ENCODE assay signal across 19 cellular contexts in genomic region chr6:84082693-84083265, GRCh38. TPM values are rescaled to one million over a fixed set of nuclear protein-coding genes. Genes with fewer than 3 reads are reported as not detected.
A peak's percentile ranks its signal among the peaks of the same experiment; 100 is the strongest.
DNase-seq lines count a peak whose midpoint lies in the region; ATAC-seq, FAIRE-seq and TF ChIP-seq lines count a peak whose summit lies in the region.
"Had no signal": no experiment of that assay in that cellular context is flagged by ENCODE, and none has a peak within 500 bp of the region (broad histone marks: within the 10 kb centered on the region; RNA-seq: fewer than 3 reads in every experiment).

No MANE protein-coding gene starts in this region.

- H3K79me2 ChIP-seq in H1 (ENCODE audit: control insufficient read depth in 1 of 2, insufficient read depth in 2 of 2, low read length in 2 of 2): no peaks in the 10 kb centered on the region

- H2BK5ac ChIP-seq in H1 (ENCODE audit: low read depth, low read length): 0 out of 2 replicates have a peak overlapping the region, but pooled peaks have one; percentile 66

- H4K5ac ChIP-seq in H1 (ENCODE audit: insufficient read length, low read depth, low read length): no peak overlapping the region

- no peak overlapping the region for H4K8ac ChIP-seq in H1 (ENCODE audit: extremely low read depth, insufficient read depth, low read length)

- H2BK120ac ChIP-seq in H1 (replicated peaks; ENCODE audit: low read depth, low read length): peak overlapping the region; percentile 41

- H3K9ac ChIP-seq in HUES48 (ENCODE audit: low read depth, low read length): peak overlapping the region; percentile 43; the same call in 1 of the 2 replicates
- H3K9ac ChIP-seq in H1 (replicated peaks in 1 of 4; ENCODE audit: extremely low read depth in 1 of 4, low read depth in 3 of 4, low read length in 3 of 4): no peak overlapping the region
- H3K9ac ChIP-seq: KMS-11 had no signal

- H2BK12ac ChIP-seq in H1 (ENCODE audit: low read depth, low read length): peak overlapping the region; percentile 88; the same call in 1 of the 2 replicates

- H3K27ac Mint-ChIP-seq in neural crest cell (ENCODE audit: unreplicated experiment): peak overlapping the region; percentile 98
- H3K27ac Mint-ChIP-seq: activated naive CD4-positive, alpha-beta T cell treated with anti-CD3 and anti-CD28 coated beads for 36 hours; T-cell had no signal

- peak; percentile 19 for FAIRE-seq in H1 (lab: Jason Lieb, UNC)
- FAIRE-seq: colon had no signal

- ATAC-seq in left lobe of liver (no peak), GM21528 (IDR thresholded peaks at IDR 0.05; ENCODE audit: low FRiP score, unreplicated experiment) (no peak)
- ATAC-seq: T-cell had no signal

- no peak overlapping the region for H2BK20ac ChIP-seq in H1 (ENCODE audit: low read length)

- H3K18ac ChIP-seq in H1 (ENCODE audit: extremely low read depth, low read length): 0 out of 2 replicates have a peak overlapping the region, but pooled peaks have one; percentile 9

- peak overlapping the region; percentile 85; the same call in 1 of the 2 replicates for H2AFZ ChIP-seq in H1 (ENCODE audit: low read length)

- no peaks in the 10 kb centered on the region for H3K79me1 ChIP-seq in H1 (ENCODE audit: low read depth, low read length)

- H2BK15ac ChIP-seq in H1 (ENCODE audit: low read length): no peak overlapping the region

- no peak overlapping the region for H3K56ac ChIP-seq in H1 (replicated peaks; ENCODE audit: insufficient read length, low read depth, low read length)

- H3K27me3 ChIP-seq in HUES48 (ENCODE audit: control insufficient read depth, insufficient read depth, low read length): no peaks in the 10 kb centered on the region
- no peaks in the 10 kb centered on the region for H3K27me3 ChIP-seq in H1 (replicated peaks in 1 of 4; ENCODE audit: control insufficient read depth in 3 of 4, extremely low read depth in 1 of 4, insufficient read depth in 3 of 4, low read length in 3 of 4)

- H3K4ac ChIP-seq in H1 (replicated peaks; ENCODE audit: insufficient read length, low read depth, low read length): no peak overlapping the region

- no peak overlapping the region for H4K91ac ChIP-seq in H1 (replicated peaks; ENCODE audit: insufficient read length, low read length)

- H3K4me1 Mint-ChIP-seq in neural crest cell: peaks cover 11% of the 10 kb centered on the region
- H3K4me1 Mint-ChIP-seq: T-cell had no signal

- no peak for TF ChIP-seq POLR2A in H1 (IDR thresholded peaks at IDR 0.05; ENCODE audit: control extremely low read depth in 1 of 2, low read depth in 2 of 2, low read length in 2 of 2)

- no peak overlapping the region for H3K23ac ChIP-seq in H1 (ENCODE audit: insufficient read length)

- H3K14ac ChIP-seq in H1 (ENCODE audit: insufficient read length): no peak overlapping the region

- POLR2A ChIA-PET in H1 (lab: Charles Lee; ENCODE audit: partially characterized antibody): no interaction called here

- H3K9me3 Mint-ChIP-seq in neural crest cell: peaks cover 3% of the 10 kb centered on the region
- H3K9me3 Mint-ChIP-seq: activated naive CD4-positive, alpha-beta T cell treated with anti-CD3 and anti-CD28 coated beads for 36 hours had no signal

- CTCF ChIA-PET in H1 (lab: Charles Lee; ENCODE audit: partially characterized antibody): no interaction called here

- TF ChIP-seq RAD21 in H1 (IDR thresholded peaks at IDR 0.05 in 1 of 2, conservative IDR thresholded peaks at IDR 0.05 in 1 of 2; ENCODE audit: low read depth in 2 of 2, low read length in 2 of 2): no peak

- no peak overlapping the region for H3K4me2 ChIP-seq in H1 (ENCODE audit: insufficient read depth in 1 of 2, low read depth in 2 of 2, low read length in 2 of 2)
- H3K4me2 ChIP-seq: KMS-11 had no signal

- H3K36me3 ChIP-seq in HUES48 (ENCODE audit: control insufficient read depth, insufficient read depth, low read length) (no peaks in the 10 kb centered on the region), H1 (ENCODE audit: control insufficient read depth in 2 of 4, insufficient read depth in 4 of 4, low read length in 3 of 4) (no peaks in the 10 kb centered on the region)

- 80% methylated on average over 11 of the region's 11 CpGs; no CpG with 5 or more reads in 1 of the 2 experiments for WGBS in H1 (ENCODE audit: extremely low coverage in 1 of 2, insufficient coverage in 1 of 2, insufficient read length in 1 of 2, insufficient replicate concordance in 2 of 2, low coverage in 1 of 2, low lambda C conversion rate in 2 of 2, missing lambda C conversion rate in 1 of 2), 2 experiments

- H3K4me3 Mint-ChIP-seq in neural crest cell: peak overlapping the region; percentile 39
- H3K4me3 Mint-ChIP-seq: activated naive CD4-positive, alpha-beta T cell treated with anti-CD3 and anti-CD28 coated beads for 36 hours; T-cell had no signal

- H3K36me3 Mint-ChIP-seq in neural crest cell (ENCODE audit: low read depth): no peaks in the 10 kb centered on the region
- H3K36me3 Mint-ChIP-seq: T-cell had no signal

- DNase-seq in NCI-H2227 (lab: John Stamatoyannopoulos, UW; ENCODE audit: unreplicated experiment) (peak; percentile 48), H1 (ENCODE audit: low read depth in 1 of 2, low spot score in 2 of 2) (no peak), neural crest cell (ENCODE audit: low read depth, low spot score) (no peak), Ammon's horn (ENCODE audit: low spot score) (no peak), left lobe of liver (ENCODE audit: low spot score) (no peak)
- no peak for DNase-seq in activated effector memory CD4-positive, alpha-beta T cell treated with anti-CD3 and anti-CD28 coated beads, Interleukin-2, amount 50 U/mL, for 16 hours
- DNase-seq: activated CD4-positive, alpha-beta T cell treated with anti-CD3 and anti-CD28 coated beads, Interleukin-2, amount 50 U/mL, for 4 hours; activated naive CD4-positive, alpha-beta T cell treated with anti-CD3 and anti-CD28 coated beads for 36 hours; aorta; H7; NCI-H1092; stimulated activated CD4-positive, alpha-beta T cell treated with anti-CD3 and anti-CD28 coated beads, Interleukin-4, amount 100 ng/mL, for 24 hours; T-cell had no signal

- H3K23me2 ChIP-seq in H1 (ENCODE audit: low read depth, low read length): peaks cover 3% of the 10 kb centered on the region; the same call in 1 of the 2 replicates

- no peak overlapping the region; the same call in 1 of the 2 replicates for H2AK5ac ChIP-seq in H1 (ENCODE audit: low read depth, low read length)

- H3K9me3 ChIP-seq in HUES48 (ENCODE audit: control insufficient read depth, insufficient read depth, low read length): no peaks in the 10 kb centered on the region
- H3K9me3 ChIP-seq in H1 (ENCODE audit: insufficient read depth in 2 of 2, low read depth in 1 of 2, low read length in 1 of 2): no peaks in the 10 kb centered on the region

- peaks cover 3% of the 10 kb centered on the region for H3K27me3 Mint-ChIP-seq in neural crest cell (ENCODE audit: low read depth)

- H3K4me1 ChIP-seq in HUES48 (ENCODE audit: control insufficient read depth, insufficient read depth, low read length) (peaks cover 49% of the 10 kb centered on the region), H1 (replicated peaks in 1 of 4; ENCODE audit: control insufficient read depth in 3 of 4, insufficient read depth in 4 of 4, low read length in 3 of 4) (peaks cover 0 to 14% (median under 1%) of the 10 kb centered on the region in 4 experiments; a peak in 4 of 7 replicates)

- H4K20me1 ChIP-seq in H1 (replicated peaks in 1 of 2; ENCODE audit: control insufficient read depth in 1 of 2, insufficient read depth in 2 of 2, low read length in 2 of 2): no peaks in the 10 kb centered on the region

- no peak overlapping the region for H3K4me3 ChIP-seq in HUES48 (ENCODE audit: low read depth, low read length)
- H3K4me3 ChIP-seq in H1 (ENCODE audit: extremely low read depth in 1 of 4, insufficient read depth in 2 of 4, low read depth in 3 of 4, low read length in 4 of 4): no peak overlapping the region
- H3K4me3 ChIP-seq: skin epidermis had no signal

- H3K27ac ChIP-seq in HUES48 (ENCODE audit: low read depth, low read length) (peak overlapping the region; percentile 64), H1 (ENCODE audit: low read depth, low read length) (peak overlapping the region; percentile 26; the same call in 1 of the 2 replicates)
- H3K27ac ChIP-seq: epithelial cell of prostate, KMS-11, skin epidermis had no signal

- TF ChIP-seq CTCF in H1 (IDR thresholded peaks at IDR 0.05; ENCODE audit: control extremely low read depth in 1 of 3, insufficient read depth in 1 of 3, low read depth in 1 of 3, low read length in 3 of 3) (no peak), neural crest cell (conservative IDR thresholded peaks at IDR 0.05) (no peak)

- no peak for TF ChIP-seq EP300 in H1 (IDR thresholded peaks at IDR 0.05; ENCODE audit: borderline replicate concordance in 1 of 2, low read depth in 2 of 2, low read length in 2 of 2)

TF ChIP-seq in H1, 55 proteins besides CTCF, POLR2A, EP300 and RAD21:
- TF ChIP-seq, protein P1, sequence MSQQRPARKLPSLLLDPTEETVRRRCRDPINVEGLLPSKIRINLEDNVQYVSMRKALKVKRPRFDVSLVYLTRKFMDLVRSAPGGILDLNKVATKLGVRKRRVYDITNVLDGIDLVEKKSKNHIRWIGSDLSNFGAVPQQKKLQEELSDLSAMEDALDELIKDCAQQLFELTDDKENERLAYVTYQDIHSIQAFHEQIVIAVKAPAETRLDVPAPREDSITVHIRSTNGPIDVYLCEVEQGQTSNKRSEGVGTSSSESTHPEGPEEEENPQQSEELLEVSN (IDR thresholded peaks at IDR 0.05): no peak
- 0 out of 2 replicates have a peak, but pooled peaks have one; percentile 51 for TF ChIP-seq CEBPB (IDR thresholded peaks at IDR 0.05; ENCODE audit: low read depth, low read length)
- TF ChIP-seq ATF3 (IDR thresholded peaks at IDR 0.05; ENCODE audit: insufficient read depth, low read depth, low read length): no peak
- TF ChIP-seq EGR1 (IDR thresholded peaks at IDR 0.05; ENCODE audit: borderline replicate concordance, low read depth, low read length): no peak
- TF ChIP-seq YY1 (IDR thresholded peaks at IDR 0.05; ENCODE audit: low read depth, low read length): no peak

RNA-seq across cellular contexts. Expression of gene MRAP2, which starts 49.2 kb away (rescaled TPM):
- total RNA-seq in H1 (2021; fragmentation: NEBNext Ultra II Directional; extraction: Animal tissue kit (Norgen Biotek cat#: 25700)): 4.7 and 5.0 TPM in 2 replicates
- polyA plus RNA-seq in H1 (2011; rRNA removed): 5.3 and 11.0 TPM in 2 replicates
- 6.8 TPM for polyA plus RNA-seq in H1 (2011; cell fraction: cytosol; rRNA removed)
- 2.8 TPM for polyA plus RNA-seq in H1 (2011; cell fraction: nucleus; rRNA removed)
- polyA plus RNA-seq in H1 (2012, experiment 1 of 2): 6.7 to 11.0 TPM (median 7.8 TPM) in 4 replicates
- 8.2 TPM for polyA plus RNA-seq in H1 (2012, experiment 2 of 2)
- 4.3 TPM for polyA plus RNA-seq in H1 (2013, experiment 1 of 2)
- 5.5 TPM for polyA plus RNA-seq in H1 (2013, experiment 2 of 2)
- 9.5 and 13.2 TPM in 2 replicates for polyA minus RNA-seq in H1 (2011; rRNA and poly(A)+ RNA removed)
- 3.1 TPM for polyA minus RNA-seq in H1 (2011; cell fraction: cytosol; rRNA and poly(A)+ RNA removed)
- polyA minus RNA-seq in H1 (2011; cell fraction: nucleus; rRNA and poly(A)+ RNA removed): 2.5 TPM
- total RNA-seq in neural crest cell (0.93 and 1.4 TPM in 2 replicates), left lobe of liver (0.13 TPM)
- total RNA-seq: activated naive CD4-positive, alpha-beta T cell treated with anti-CD3 and anti-CD28 coated beads for 36 hours; T-cell had no signal
